In genomic region chr9:87567988-87568800, GRCh38 we compare ENCODE assay signal across 21 cellular contexts.
DNase-seq lines count a peak whose midpoint lies in the region; ATAC-seq, FAIRE-seq and TF ChIP-seq lines count a peak whose summit lies in the region.
"Had no signal": no experiment of that assay in that cellular context is flagged by ENCODE, and none has a peak within 500 bp of the region (broad histone marks: within the 10 kb centered on the region; RNA-seq: fewer than 3 reads in every experiment).

No MANE protein-coding gene starts in this region.

- H2AFZ ChIP-seq in ACC112 (ENCODE audit: low read length, unreplicated experiment): no peak overlapping the region

- H3K27ac Mint-ChIP-seq in progenitor cell of endocrine pancreas: peak overlapping the region; percentile 82
- H3K27ac Mint-ChIP-seq: activated CD8-positive, alpha-beta memory T cell treated with anti-CD3 and anti-CD28 coated beads, Interleukin-2, amount 10 ng/mL, durations not matched to agents 7 days and 5 days; T-helper 2 cell treated with Interferon-gamma antibody and Interleukin-4, amounts not matched to agents 5 μg/mL and 100 μg/mL, for 36 hours had no signal

- H3K4me3 ChIP-seq in ACC112 (ENCODE audit: low read depth, low read length): 0 out of 2 replicates have a peak overlapping the region, but pooled peaks have one; percentile 12
- H3K4me3 ChIP-seq in astrocyte of the spinal cord (ENCODE audit: low read depth, low read length): peak overlapping the region; percentile 8
- H3K4me3 ChIP-seq: adrenal gland, GM12878, lung, tibial nerve had no signal

- DNase-seq in astrocyte of the spinal cord (ENCODE audit: low read depth, low spot score) (no peak), progenitor cell of endocrine pancreas (ENCODE audit: low spot score, unreplicated experiment) (no peak), RCC 7860 (ENCODE audit: low spot score) (no peak), hepatic stellate cell (ENCODE audit: low spot score) (no peak)
- DNase-seq in activated naive CD4-positive, alpha-beta T cell treated with anti-CD3 and anti-CD28 coated beads, Interleukin-2, amount 50 U/mL, for 16 hours: no peak
- DNase-seq: activated CD8-positive, alpha-beta memory T cell treated with anti-CD3 and anti-CD28 coated beads, Interleukin-2, amount 10 ng/mL, durations not matched to agents 7 days and 5 days; activated effector memory CD4-positive, alpha-beta T cell treated with Interleukin-2 at 50 U/mL for 16 hours; GF-D8; NCI-H774; PC-3 had no signal

- in situ Hi-C loops in astrocyte of the spinal cord (cut with HindIII; ENCODE audit: low sequenced_read_pairs): no loop called here

- H3K27ac ChIP-seq in ACC112 (ENCODE audit: low read depth, low read length) (no peak overlapping the region), layer of hippocampus (ENCODE audit: low read depth, low read length) (peak overlapping the region; percentile 24)
- H3K27ac ChIP-seq: foreskin keratinocyte, tibial nerve had no signal

- no peak for ATAC-seq in HG03469 (IDR thresholded peaks at IDR 0.05; ENCODE audit: unreplicated experiment)
- ATAC-seq: activated CD8-positive, alpha-beta memory T cell treated with anti-CD3 and anti-CD28 coated beads, Interleukin-2, amount 10 ng/mL, durations not matched to agents 7 days and 5 days; foreskin keratinocyte; PC-3 had no signal

- H3K4me1 Mint-ChIP-seq in progenitor cell of endocrine pancreas (ENCODE audit: low read depth): peaks cover 87% of the 10 kb centered on the region
- H3K4me1 Mint-ChIP-seq: activated CD8-positive, alpha-beta memory T cell treated with anti-CD3 and anti-CD28 coated beads, Interleukin-2, amount 10 ng/mL, durations not matched to agents 7 days and 5 days had no signal

- TF ChIP-seq CTCF in astrocyte of the spinal cord (IDR thresholded peaks at IDR 0.05; ENCODE audit: low read depth, low read length) (no peak), progenitor cell of endocrine pancreas (IDR thresholded peaks at IDR 0.05; ENCODE audit: unreplicated experiment) (no peak)

- no peaks in the 10 kb centered on the region for H3K27me3 Mint-ChIP-seq in progenitor cell of endocrine pancreas
- H3K27me3 Mint-ChIP-seq: activated CD8-positive, alpha-beta memory T cell treated with anti-CD3 and anti-CD28 coated beads, Interleukin-2, amount 10 ng/mL, durations not matched to agents 7 days and 5 days had no signal

- H3K9me3 Mint-ChIP-seq in progenitor cell of endocrine pancreas (ENCODE audit: low read depth): no peaks in the 10 kb centered on the region
- H3K9me3 Mint-ChIP-seq: T-helper 2 cell treated with Interferon-gamma antibody and Interleukin-4, amounts not matched to agents 5 μg/mL and 100 μg/mL, for 36 hours had no signal

- no peaks in the 10 kb centered on the region for H3K36me3 ChIP-seq in ACC112 (ENCODE audit: insufficient read depth, low read length)
- H3K36me3 ChIP-seq: adrenal gland, tibial nerve had no signal

- H3K36me3 Mint-ChIP-seq in progenitor cell of endocrine pancreas (ENCODE audit: insufficient read depth): peaks cover 18% of the 10 kb centered on the region
- H3K36me3 Mint-ChIP-seq: activated CD8-positive, alpha-beta memory T cell treated with anti-CD3 and anti-CD28 coated beads, Interleukin-2, amount 10 ng/mL, durations not matched to agents 7 days and 5 days had no signal

- no peak for FAIRE-seq in RCC 7860 (lab: Jason Lieb, UNC)
- FAIRE-seq: endometrium, GM12878, HTR-8/SVneo had no signal

- H3K4me3 Mint-ChIP-seq in progenitor cell of endocrine pancreas (ENCODE audit: low read depth): peak overlapping the region; percentile 53
- H3K4me3 Mint-ChIP-seq: activated CD8-positive, alpha-beta memory T cell treated with anti-CD3 and anti-CD28 coated beads, Interleukin-2, amount 10 ng/mL, durations not matched to agents 7 days and 5 days; T-helper 2 cell treated with Interferon-gamma antibody and Interleukin-4, amounts not matched to agents 5 μg/mL and 100 μg/mL, for 36 hours had no signal

- H3K27me3 ChIP-seq in ACC112 (ENCODE audit: insufficient read depth, low read length): no peaks in the 10 kb centered on the region
- no peaks in the 10 kb centered on the region for H3K27me3 ChIP-seq in layer of hippocampus (ENCODE audit: control insufficient read depth, insufficient read depth, low read length)
- H3K27me3 ChIP-seq: adrenal gland, foreskin keratinocyte, tibial nerve had no signal

- H3K4me1 ChIP-seq in ACC112 (ENCODE audit: control insufficient read depth, insufficient read depth, low read length, unreplicated experiment): peaks cover 16% of the 10 kb centered on the region
- H3K4me1 ChIP-seq: foreskin keratinocyte had no signal

- no peaks in the 10 kb centered on the region for H3K79me2 ChIP-seq in ACC112 (ENCODE audit: control insufficient read depth, insufficient read depth, low read length, unreplicated experiment)
